13 cellular contexts compared by ENCODE assay signal in genomic region chr17:48160177-48160967, GRCh38. TPM values are rescaled to one million over a fixed set of nuclear protein-coding genes. Genes with fewer than 3 reads are reported as not detected.
DNase-seq lines count a peak whose midpoint lies in the region; ATAC-seq and TF ChIP-seq lines count a peak whose summit lies in the region.
"Had no signal": no experiment of that assay in that cellular context is flagged by ENCODE, and none has a peak within 500 bp of the region (broad histone marks: within the 10 kb centered on the region; RNA-seq: fewer than 3 reads in every experiment).

No MANE protein-coding gene starts in this region.

- H3K27me3 Mint-ChIP-seq in Caco-2 (ENCODE audit: insufficient read depth, unreplicated experiment): no peaks in the 10 kb centered on the region
- H3K27me3 Mint-ChIP-seq: activated CD4-positive, alpha-beta T cell treated with anti-CD3 and anti-CD28 coated beads for 36 hours had no signal

- CTCF ChIA-PET in Caco-2 (lab: Charles Lee): interaction anchor here (0.6 kb wide), 1 partner anchor 212 kb away, joined by 7 read pairs; no protein-coding TSS in a partner anchor

- H3K27me3 ChIP-seq in Caco-2 (replicated peaks; ENCODE audit: control insufficient read depth, insufficient read depth, low read length): no peaks in the 10 kb centered on the region

- H3K27ac Mint-ChIP-seq in Caco-2 (ENCODE audit: unreplicated experiment): peak overlapping the region; percentile 1
- H3K27ac Mint-ChIP-seq: activated CD4-positive, alpha-beta T cell treated with anti-CD3 and anti-CD28 coated beads for 36 hours had no signal

- H3K36me3 Mint-ChIP-seq in Caco-2 (ENCODE audit: insufficient read depth, unreplicated experiment): no peaks in the 10 kb centered on the region

- H3K4me1 Mint-ChIP-seq in Caco-2 (ENCODE audit: low read depth, unreplicated experiment): peaks cover 45% of the 10 kb centered on the region
- H3K4me1 Mint-ChIP-seq: activated CD4-positive, alpha-beta T cell treated with anti-CD3 and anti-CD28 coated beads for 36 hours had no signal

- no peaks in the 10 kb centered on the region for H3K9me3 ChIP-seq in Caco-2

- ATAC-seq in left colon (peak; percentile 91), HG03097 (IDR thresholded peaks at IDR 0.05; ENCODE audit: low FRiP score, unreplicated experiment) (no peak), HG03139 (IDR thresholded peaks at IDR 0.05; ENCODE audit: unreplicated experiment) (no peak)
- ATAC-seq: activated CD4-positive, alpha-beta T cell treated with anti-CD3 and anti-CD28 coated beads for 36 hours; SK-N-SH treated with all-trans-retinoic acid at 6 μM for 48 hours had no signal

- peaks cover 35% of the 10 kb centered on the region for H3K4me1 ChIP-seq in Caco-2

- no peaks in the 10 kb centered on the region for H3K9me3 Mint-ChIP-seq in Caco-2 (ENCODE audit: unreplicated experiment)

- BruUV-seq in Caco-2 (replicated peaks; lab: Mats Ljungman, UMichigan): no TSS peak

- H3K36me3 ChIP-seq in Caco-2 (ENCODE audit: control insufficient read depth, insufficient read depth, low read length): no peaks in the 10 kb centered on the region

- DNase-seq in Caco-2 (peak; percentile 70 to 78), NCI-H1092 treated with DMSO at 0.1 percent for 48 hours (lab: John Stamatoyannopoulos, UW) (peak; percentile 95), NCI-H526 treated with DMSO at 0.1 percent for 48 hours (lab: John Stamatoyannopoulos, UW) (peak; percentile 98), left colon (peak; percentile 28 to 57), hypothalamus (lab: John Stamatoyannopoulos, UW) (no peak)
- DNase-seq in effector CD8-positive, alpha-beta T cell (lab: John Stamatoyannopoulos, UW): no peak
- DNase-seq: activated CD4-positive, alpha-beta T cell treated with anti-CD3 and anti-CD28 coated beads for 36 hours; EL; mammary epithelial cell; NK-92 treated with Interleukin-12 subunit alpha and Interleukin-12 subunit beta, amount 100 ng/mL, for 24 hours had no signal

- H3K4me3 ChIP-seq in Caco-2 (ENCODE audit: low read depth, low read length): no peak overlapping the region

- no peak overlapping the region for H3K4me3 Mint-ChIP-seq in Caco-2 (ENCODE audit: unreplicated experiment)
- H3K4me3 Mint-ChIP-seq: activated CD4-positive, alpha-beta T cell treated with anti-CD3 and anti-CD28 coated beads for 36 hours had no signal

- intact Hi-C loops in Caco-2 (cut with micrococcal nuclease; ENCODE audit: unreplicated experiment): no loop called here
- intact Hi-C loops in left colon (cut with DNase I, micrococcal nuclease): no loop called here

- no peak for TF ChIP-seq CTCF in Caco-2 (IDR thresholded peaks at IDR 0.05; ENCODE audit: insufficient read depth in 1 of 2, low read depth in 1 of 2, low read length in 1 of 2, severe bottlenecking in 1 of 2, unreplicated experiment in 1 of 2)

- POLR2A ChIA-PET in Caco-2 (lab: Charles Lee): interaction anchor here (0.6 kb wide), 1 partner anchor 161 kb away, joined by 4 read pairs; no protein-coding TSS in a partner anchor

RNA-seq across cellular contexts. Expression of gene SNX11, which starts 52.8 kb away (rescaled TPM):
- 36.7 and 40.7 TPM in 2 replicates for total RNA-seq in Caco-2 (2022)
- 10 to 100 TPM; 19.2 to 20.7 TPM for total RNA-seq in left colon

RNA-seq across cellular contexts. Expression of gene CBX1, which starts 59.1 kb away (rescaled TPM):
- 213 and 214 TPM in 2 replicates for total RNA-seq in Caco-2 (2022)
- total RNA-seq in left colon: 10 to 100 TPM; 22.7 to 31.0 TPM

Comparison
In these comparisons a context has a peak if more than half of its experiments do, and no peak if none do; other contexts are left out.
1. DNase-seq: peak in Caco-2 (2 of 2), NCI-H1092 treated with DMSO at 0.1 percent for 48 hours (single experiment), NCI-H526 treated with DMSO at 0.1 percent for 48 hours (single experiment) and left colon (2 of 2); none in hypothalamus (0 of 51) and effector CD8-positive, alpha-beta T cell (single experiment).